8 cellular contexts compared by ENCODE assay signal in the genomic region with DNA sequence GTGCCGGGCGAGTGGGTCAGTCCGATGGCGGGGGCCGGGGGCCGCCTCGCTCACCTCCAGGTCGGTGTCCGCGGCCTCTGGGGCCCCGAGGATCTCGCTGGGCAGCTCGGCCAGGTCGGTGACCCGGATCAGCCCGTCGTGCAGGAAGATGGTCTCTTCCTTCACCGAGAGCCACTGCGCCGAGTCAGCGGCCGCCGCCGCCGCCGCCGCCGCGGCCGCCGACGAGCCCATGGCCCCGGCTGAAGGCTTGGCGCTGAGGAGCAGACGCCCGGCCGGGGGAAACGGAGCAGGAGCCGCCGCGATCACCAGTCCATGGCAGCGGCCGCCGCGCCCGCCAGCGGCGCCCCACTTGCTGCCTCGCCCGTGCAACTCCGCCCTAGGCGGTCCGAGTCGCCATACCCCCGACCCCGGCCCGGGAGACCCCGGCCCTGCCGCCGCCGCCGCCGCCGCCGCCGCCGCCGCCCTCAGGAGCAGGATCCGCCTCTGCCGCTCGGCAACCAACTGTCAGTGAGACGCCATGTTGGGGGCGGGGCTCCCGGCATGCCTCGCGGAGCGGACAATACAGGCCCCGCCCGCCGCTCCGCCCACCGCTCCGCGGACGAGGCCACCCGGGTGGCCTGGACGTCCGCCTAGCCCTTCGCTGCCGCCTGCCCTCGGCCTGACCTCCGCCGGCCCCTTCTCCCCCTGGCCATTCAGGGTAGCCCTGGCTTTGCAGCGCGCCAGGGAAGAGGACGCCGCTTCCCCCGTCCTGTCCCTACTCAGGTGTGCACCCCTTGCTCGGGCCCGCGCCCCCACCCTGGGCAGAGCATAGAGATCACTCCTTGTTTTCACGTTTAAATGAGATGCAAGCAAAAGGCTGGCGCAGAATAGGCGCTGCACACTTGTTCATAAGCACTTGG. TPM values are rescaled to one million over a fixed set of nuclear protein-coding genes. Genes with fewer than 3 reads are reported as not detected.
A peak's percentile ranks its signal among the peaks of the same experiment; 100 is the strongest.
DNase-seq lines count a peak whose midpoint lies in the region; TF ChIP-seq lines count a peak whose summit lies in the region.

A gene with protein sequence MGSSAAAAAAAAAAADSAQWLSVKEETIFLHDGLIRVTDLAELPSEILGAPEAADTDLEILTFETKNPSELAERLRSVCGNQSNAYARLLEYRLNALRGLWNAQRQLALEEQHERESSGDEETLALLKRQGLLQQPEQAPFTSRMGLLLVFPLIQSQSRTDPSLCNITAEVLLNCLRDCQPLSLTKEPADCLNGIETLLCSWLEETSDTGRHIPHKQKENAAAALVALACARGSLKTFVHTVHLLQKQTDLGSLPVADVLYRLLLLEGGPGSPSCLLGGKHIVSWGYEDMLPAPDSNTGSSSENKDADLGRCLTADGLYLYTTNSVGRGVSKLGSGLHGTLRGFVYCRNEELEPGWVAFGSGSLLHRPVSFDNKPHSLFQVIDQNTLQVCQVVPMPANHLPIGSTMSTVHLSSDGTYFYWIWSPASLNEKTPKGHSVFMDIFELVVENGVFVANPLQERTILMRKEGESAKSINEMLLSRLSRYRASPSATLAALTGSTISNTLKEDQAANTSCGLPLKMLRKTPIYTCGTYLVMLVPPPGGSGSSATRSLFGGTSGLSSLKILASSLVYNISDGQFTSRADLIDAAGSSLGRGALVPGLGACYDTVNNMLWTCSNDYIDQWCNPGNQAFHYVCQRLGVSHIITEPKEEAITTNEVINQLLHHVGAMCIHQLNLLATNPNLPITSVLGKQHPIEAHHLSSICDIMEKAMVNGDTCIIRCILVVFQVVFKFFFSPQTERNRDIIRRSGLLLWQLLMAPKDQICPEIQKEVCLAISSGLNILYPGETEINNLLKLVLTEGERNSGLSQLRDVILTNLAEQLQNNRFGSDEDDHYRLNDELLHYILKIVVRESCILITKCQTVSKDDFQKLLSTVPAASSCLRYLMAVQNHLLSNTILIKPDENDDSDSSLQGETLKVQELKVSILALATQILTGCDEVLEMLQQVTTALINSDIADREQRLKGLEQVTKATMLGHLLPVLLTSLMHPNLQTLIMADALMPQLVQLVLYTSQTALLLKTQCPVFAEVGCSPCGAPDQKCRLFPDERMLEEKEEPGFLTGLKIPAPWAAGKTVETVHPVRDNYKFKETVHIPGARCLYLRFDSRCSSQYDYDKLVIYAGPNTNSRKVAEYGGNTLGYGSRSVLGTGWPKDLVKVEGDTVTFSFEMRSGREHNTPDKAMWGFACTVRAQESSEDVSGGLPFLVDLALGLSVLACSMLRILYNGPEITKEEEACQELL (N-terminal part only) (minus strand): TSS at position 534 of the 899 bp plus-strand sequence. CDS start 303 bp downstream, at position 231.

- H3K27ac ChIP-seq in SK-N-SH (ENCODE audit: low read depth in 2 of 2, low read length in 1 of 2) (peak within 1 kb of the TSS; percentile 66 to 82), suprapubic skin (peak within 1 kb of the TSS; percentile 91)

- H3K4me1 ChIP-seq in SK-N-SH (ENCODE audit: control insufficient read depth in 1 of 2, insufficient read depth in 2 of 2, low read depth in 1 of 2, low read length in 1 of 2) (peaks cover 0 to 8% of the 10 kb centered on the region in 2 experiments; a peak in 1 of 4 replicates), suprapubic skin (peaks cover 18% of the 10 kb centered on the region)

- H3K27ac Mint-ChIP-seq in HFFc6, result peak within 1 kb of the TSS; percentile 90

- H4K20me1 ChIP-seq in SK-N-SH (ENCODE audit: insufficient read depth), result peaks cover 13% of the 10 kb centered on the region; the same call in 1 of the 2 replicates

- H3F3A ChIP-seq in SK-N-SH (replicated peaks; ENCODE audit: insufficient read depth), result no peaks in the 10 kb centered on the region

- CTCF ChIA-PET in SK-N-SH (lab: Yijun Ruan, JAX), result interaction anchor here (0.8 kb wide), 2 partner anchors 128 to 184 kb away, joined by 3 read pairs; no protein-coding TSS in a partner anchor

- H3K4me3 ChIP-seq in GM06990 (replicated peaks; ENCODE audit: low read depth, low read length), result peak within 1 kb of the TSS; percentile 84
- peak within 1 kb of the TSS; percentile 67 for H3K4me3 ChIP-seq in NB4 (ENCODE audit: low read depth, low read length)
- H3K4me3 ChIP-seq in SK-N-SH (ENCODE audit: low read depth in 2 of 2, low read length in 1 of 2), result peak within 1 kb of the TSS; percentile 67 to 96
- H3K4me3 ChIP-seq in suprapubic skin, result peak within 1 kb of the TSS; percentile 75

- H3K9me3 ChIP-seq in SK-N-SH (no peaks in the 10 kb centered on the region), suprapubic skin (no peaks in the 10 kb centered on the region)

- H3K4me1 Mint-ChIP-seq in HFFc6 (ENCODE audit: low read depth), result peaks cover 36% of the 10 kb centered on the region

- H3K9ac ChIP-seq in SK-N-SH, result peak within 1 kb of the TSS; percentile 70

- POLR2A ChIA-PET in SK-N-SH (lab: Yijun Ruan, JAX), result interaction anchor here (0.6 to 0.8 kb wide), 2 partner anchors 37 to 53 kb away, joined by 3 read pairs; a partner anchor contains a TSS

- TF ChIP-seq CTCF in GM06990 (IDR thresholded peaks at IDR 0.05; ENCODE audit: insufficient read depth, low read length, poor library complexity, severe bottlenecking), result no peak
- TF ChIP-seq CTCF in HFFc6 (IDR thresholded peaks at IDR 0.05), result no peak
- no peak for TF ChIP-seq CTCF in NB4 (IDR thresholded peaks at IDR 0.05; ENCODE audit: low read depth, low read length)
- no peak for TF ChIP-seq CTCF in SK-N-SH (IDR thresholded peaks at IDR 0.05)
- no peak for TF ChIP-seq CTCF in suprapubic skin (IDR thresholded peaks at IDR 0.05)

- peak within 1 kb of the TSS; percentile 93 for H3K4me2 ChIP-seq in SK-N-SH

- H3K79me2 ChIP-seq in SK-N-SH (ENCODE audit: insufficient read depth), result peaks cover 49% of the 10 kb centered on the region

- peak within 1 kb of the TSS; percentile 98 for H2AFZ ChIP-seq in SK-N-SH (ENCODE audit: low read depth)

- TF ChIP-seq EP300 in SK-N-SH (IDR thresholded peaks at IDR 0.05; ENCODE audit: borderline replicate concordance in 1 of 2, low read depth in 1 of 2, low read length in 1 of 2) (no peak; a peak in 1 of 4 replicates), suprapubic skin (IDR thresholded peaks at IDR 0.05) (no peak)

- H3K4me3 Mint-ChIP-seq in HFFc6, result peak within 1 kb of the TSS; percentile 96

- H3K36me3 ChIP-seq in GM06990 (ENCODE audit: control insufficient read depth, insufficient read depth, low read length), result no peaks in the 10 kb centered on the region
- no peaks in the 10 kb centered on the region for H3K36me3 ChIP-seq in SK-N-SH (replicated peaks in 1 of 2; ENCODE audit: control insufficient read depth in 1 of 2, insufficient read depth in 2 of 2, low read length in 1 of 2)
- no peaks in the 10 kb centered on the region for H3K36me3 ChIP-seq in suprapubic skin

- H3K9me2 ChIP-seq in SK-N-SH, result no peaks in the 10 kb centered on the region

- H3K36me3 Mint-ChIP-seq in HFFc6 (ENCODE audit: low read depth), result peaks cover 14% of the 10 kb centered on the region

- H3K9me3 Mint-ChIP-seq in HFFc6, result no peaks in the 10 kb centered on the region

- TF ChIP-seq RAD21 in SK-N-SH (IDR thresholded peaks at IDR 0.05; ENCODE audit: low read length), result no peak; the same call in 1 of the 2 replicates

- TF ChIP-seq POLR2A in NB4 (IDR thresholded peaks at IDR 0.05; ENCODE audit: extremely low read depth, insufficient read length) (peak; percentile 94), suprapubic skin (IDR thresholded peaks at IDR 0.05) (peak in 1 of 2 donors; percentile 61)

- peaks cover 2% of the 10 kb centered on the region for H3K27me3 Mint-ChIP-seq in HFFc6 (ENCODE audit: insufficient read depth)

- H3K27me3 ChIP-seq in GM06990 (replicated peaks; ENCODE audit: control insufficient read depth, insufficient read depth, low read length) (no peaks in the 10 kb centered on the region), SK-N-SH (ENCODE audit: insufficient read depth) (no peaks in the 10 kb centered on the region), suprapubic skin (no peaks in the 10 kb centered on the region)

- 4% methylated on average over 12 of the region's 104 CpGs for WGBS in SK-N-SH (ENCODE audit: low lambda C conversion rate)
- WGBS in suprapubic skin, result 0% methylated on average over 26 of the region's 104 CpGs

- DNase-seq in GM06990 (ENCODE audit: extremely low read depth, insufficient read length) (peak; percentile 90), HFFc6 (peak; percentile 83), NB4 (ENCODE audit: low read depth) (peak; percentile 95), SK-N-SH (peak; percentile 98), glomerular endothelial cell (ENCODE audit: extremely low read depth, low read depth, low spot score) (peak; percentile 10), occipital lobe (lab: John Stamatoyannopoulos, UW) (peak; percentile 90), suprapubic skin (ENCODE audit: low spot score in 2 of 2) (peak; percentile 96)
- peak; percentile 97 for DNase-seq in activated naive CD4-positive, alpha-beta T cell treated with anti-CD3 and anti-CD28 coated beads, Interleukin-2, amount 50 U/mL, for 16 hours

TF ChIP-seq in SK-N-SH, 30 proteins besides CTCF, POLR2A, EP300 and RAD21 (continues in another document):
- TF ChIP-seq YY1 (IDR thresholded peaks at IDR 0.05; ENCODE audit: low read depth) (peak; percentile 89), RXRA (IDR thresholded peaks at IDR 0.05; ENCODE audit: borderline replicate concordance, low read depth) (peak; percentile 55; the same call in 1 of the 2 replicates), FOXM1 (IDR thresholded peaks at IDR 0.05; ENCODE audit: low read depth) (no peak), TAF1 (IDR thresholded peaks at IDR 0.05; ENCODE audit: borderline replicate concordance, low read depth, low read length) (peak; percentile 84), MXI1 (IDR thresholded peaks at IDR 0.05; ENCODE audit: low read depth, low read length) (peak; percentile 49; the same call in 1 of the 2 replicates), CHD2 (IDR thresholded peaks at IDR 0.05; ENCODE audit: low read length, partially characterized antibody) (peak; percentile 25), POLR2AphosphoS5 (IDR thresholded peaks at IDR 0.05; ENCODE audit: low read depth, low read length) (peak; percentile 94), NFIC (IDR thresholded peaks at IDR 0.05; ENCODE audit: borderline replicate concordance) (no peak)

RNA-seq across cellular contexts. Expression of the gene that starts here (rescaled TPM):
- total RNA-seq in HFFc6 (2021; fragmentation: NEBNext Ultra II Directional; extraction: Animal tissue kit (Norgen Biotek cat#: 25700)), result 10 to 100 TPM; 15.7 to 22.5 (median 18.5) TPM
- polyA plus RNA-seq in SK-N-SH (2012; rRNA removed), result 9.3 and 14.6 TPM in 2 replicates
- polyA plus RNA-seq in SK-N-SH (2012; cell fraction: cytosol; rRNA removed), result 6.3 and 7.8 TPM in 2 replicates
- polyA plus RNA-seq in SK-N-SH (2012; cell fraction: nucleus; rRNA removed), result 62.9 and 77.2 TPM in 2 replicates
- total RNA-seq in glomerular endothelial cell (27.0 and 35.1 TPM in 2 replicates), occipital lobe (113 TPM), suprapubic skin (100 to 1,000 TPM in 1 of 4 donors, 10 to 100 TPM in 3; 53.7 to 168 (median 62.9) TPM)

Comparison
In these comparisons a context has a peak if more than half of its experiments do, and no peak if none do; other contexts are left out.
1. Peak in every context shown above with its lines: DNase-seq, H3K4me3 ChIP-seq and H3K27ac ChIP-seq.
2. DNase-seq: peak in every context shown above with its lines; median percentile 98 in SK-N-SH; 97 in activated naive CD4-positive, alpha-beta T cell treated with anti-CD3 and anti-CD28 coated beads, Interleukin-2, amount 50 U/mL, for 16 hours; 96 in suprapubic skin; 95 in NB4; 90 in GM06990; 90 in occipital lobe; 83 in HFFc6; 10 in glomerular endothelial cell.